10 cellular contexts compared by ENCODE assay signal in genomic region chr4:123671633-123672404, GRCh38.
DNase-seq lines count a peak whose midpoint lies in the region; ATAC-seq and TF ChIP-seq lines count a peak whose summit lies in the region.
"Had no signal": no experiment of that assay in that cellular context is flagged by ENCODE, and none has a peak within 500 bp of the region (broad histone marks: within the 10 kb centered on the region; RNA-seq: fewer than 3 reads in every experiment).

No MANE protein-coding gene starts in this region.

- ATAC-seq in GM18909 (IDR thresholded peaks at IDR 0.05; ENCODE audit: poor library complexity, unreplicated experiment) = peak; percentile 94
- ATAC-seq in GM23338 = no peak
- no peak for ATAC-seq in sciatic nerve

- no peaks in the 10 kb centered on the region for H3K27me3 Mint-ChIP-seq in GM23338 (ENCODE audit: insufficient read depth, low read depth, poor library complexity)

- H4K20me1 ChIP-seq in GM23338 (replicated peaks; ENCODE audit: insufficient read depth) (no peaks in the 10 kb centered on the region), KMS-11 (ENCODE audit: insufficient read depth) (no peaks in the 10 kb centered on the region), osteoblast (ENCODE audit: insufficient read depth, low read length) (no peaks in the 10 kb centered on the region)

- no peaks in the 10 kb centered on the region for H3K9me2 ChIP-seq in GM23338 (ENCODE audit: insufficient read depth)

- H3K4me1 ChIP-seq in GM23338 (ENCODE audit: insufficient read depth) = peaks cover 5% of the 10 kb centered on the region; the same call in 1 of the 2 replicates
- H3K4me1 ChIP-seq in KMS-11 (ENCODE audit: low read depth, poor library complexity, severe bottlenecking) = peaks cover 16% of the 10 kb centered on the region
- peaks cover 4% of the 10 kb centered on the region for H3K4me1 ChIP-seq in osteoblast (ENCODE audit: insufficient read depth, low read length)
- H3K4me1 ChIP-seq: adrenal gland had no signal

- DNase-seq in GM23338 (ENCODE audit: low spot score) = no peak
- no peak for DNase-seq in osteoblast (ENCODE audit: insufficient read length, low spot score, missing footprints)
- no peak for DNase-seq in SW480 (ENCODE audit: low spot score)
- no peak for DNase-seq in sciatic nerve (ENCODE audit: low spot score)
- no peak for DNase-seq in HCEC 1CT
- no peak for DNase-seq in hepatic stellate cell (ENCODE audit: low spot score)
- DNase-seq: adrenal gland had no signal

- intact Hi-C loops in sciatic nerve (cut with DNase I) = no loop called here

- H3K79me2 ChIP-seq in GM23338 (replicated peaks; ENCODE audit: insufficient read depth) = no peaks in the 10 kb centered on the region
- H3K79me2 ChIP-seq in KMS-11 (ENCODE audit: insufficient read depth, low read depth) = no peaks in the 10 kb centered on the region
- no peaks in the 10 kb centered on the region for H3K79me2 ChIP-seq in osteoblast (ENCODE audit: insufficient read depth, low read length)

- H3K27me3 ChIP-seq in GM23338 (ENCODE audit: insufficient read depth) (no peaks in the 10 kb centered on the region), KMS-11 (ENCODE audit: insufficient read depth, low read depth) (peaks cover 57% of the 10 kb centered on the region), osteoblast (ENCODE audit: insufficient read depth, low read length) (no peaks in the 10 kb centered on the region)
- H3K27me3 ChIP-seq: adrenal gland had no signal

- H3K4me3 Mint-ChIP-seq in GM23338 = no peak overlapping the region

- H3K27ac Mint-ChIP-seq in GM23338 = peak overlapping the region; percentile 39; the same call in 1 of the 2 replicates

- peaks cover 10% of the 10 kb centered on the region for H3K4me1 Mint-ChIP-seq in GM23338

- H3K36me3 Mint-ChIP-seq in GM23338 (ENCODE audit: low read depth) = peaks cover under 1% of the 10 kb centered on the region; the same call in 1 of the 3 replicates

- H3K4me2 ChIP-seq in GM23338 = no peak overlapping the region
- peak overlapping the region; percentile 65 for H3K4me2 ChIP-seq in KMS-11
- no peak overlapping the region for H3K4me2 ChIP-seq in osteoblast (ENCODE audit: insufficient read depth, low read length)
- H3K4me2 ChIP-seq: smooth muscle cell had no signal

- H3K9me3 ChIP-seq in osteoblast (ENCODE audit: low read depth, low read length) = no peaks in the 10 kb centered on the region
- H3K9me3 ChIP-seq: adrenal gland had no signal

- no peak overlapping the region for H3K27ac ChIP-seq in GM23338 (ENCODE audit: low read depth)
- no peak overlapping the region for H3K27ac ChIP-seq in KMS-11
- H3K27ac ChIP-seq in osteoblast (ENCODE audit: low read depth, low read length) = no peak overlapping the region
- H3K27ac ChIP-seq: adrenal gland had no signal

- no peak overlapping the region for H3K4me3 ChIP-seq in GM23338
- no peak overlapping the region for H3K4me3 ChIP-seq in KMS-11 (IDR thresholded peaks at IDR 0.05; ENCODE audit: insufficient read depth, low read depth, low read length)
- no peak overlapping the region for H3K4me3 ChIP-seq in osteoblast (ENCODE audit: insufficient read depth, low read length)
- H3K4me3 ChIP-seq: adrenal gland, smooth muscle cell had no signal

- H3K9me3 Mint-ChIP-seq in GM23338 = peaks cover 5% of the 10 kb centered on the region; the same call in 2 of the 3 replicates

- H3K36me3 ChIP-seq in GM23338 (ENCODE audit: insufficient read depth) (no peaks in the 10 kb centered on the region), KMS-11 (ENCODE audit: insufficient read depth) (no peaks in the 10 kb centered on the region), osteoblast (ENCODE audit: insufficient read depth, low read length) (no peaks in the 10 kb centered on the region)
- H3K36me3 ChIP-seq: adrenal gland had no signal

- no peak overlapping the region for H3K9ac ChIP-seq in KMS-11

- no peaks in the 10 kb centered on the region for H3F3A ChIP-seq in GM23338 (replicated peaks; ENCODE audit: low read depth)

- TF ChIP-seq CTCF in GM23338 (conservative IDR thresholded peaks at IDR 0.05; ENCODE audit: low read depth in 2 of 2) = no peak
- no peak for TF ChIP-seq CTCF in KMS-11 (conservative IDR thresholded peaks at IDR 0.05; ENCODE audit: low read depth, low read length)
- no peak for TF ChIP-seq CTCF in osteoblast (IDR thresholded peaks at IDR 0.05; ENCODE audit: extremely low read depth, low read depth, low read length)

- H2AFZ ChIP-seq in GM23338 (no peak overlapping the region), KMS-11 (ENCODE audit: low read depth) (no peak overlapping the region), osteoblast (ENCODE audit: low read length) (peak overlapping the region; percentile 38)

TF ChIP-seq in GM23338, 12 proteins besides CTCF, POLR2A, EP300 and RAD21 (continues in another document):
- TF ChIP-seq EZH2 (IDR thresholded peaks at IDR 0.05; ENCODE audit: low read depth, unreplicated experiment) (no peak), EZH2phosphoT487 (IDR thresholded peaks at IDR 0.05; ENCODE audit: unreplicated experiment) (no peak), ZNF462 (CRISPR knock-in tag; IDR thresholded peaks at IDR 0.05) (no peak), ETS1 (IDR thresholded peaks at IDR 0.05) (no peak)
